ENCODE assay signal across 12 cellular contexts in the genomic region with DNA sequence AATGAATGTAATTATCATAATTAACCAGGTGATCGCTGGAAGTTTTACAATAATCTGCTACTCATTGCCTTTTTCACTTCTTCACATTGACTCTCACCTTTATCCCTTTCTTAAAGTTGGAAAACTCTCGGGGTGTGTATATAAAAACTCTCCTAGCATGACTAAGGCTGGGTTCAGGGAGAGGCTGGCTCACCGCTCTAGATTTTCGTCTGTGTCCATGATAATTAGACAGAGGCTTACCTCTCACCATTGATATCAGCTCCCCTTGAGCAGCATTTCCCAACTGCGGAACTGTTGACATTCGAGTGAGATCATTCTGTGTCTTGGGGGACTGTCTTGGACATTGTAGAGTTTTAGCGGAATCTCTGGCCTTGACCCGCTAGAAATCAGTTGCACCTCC. TPM values are rescaled to one million over a fixed set of nuclear protein-coding genes. Genes with fewer than 3 reads are reported as not detected.
DNase-seq lines count a peak whose midpoint lies in the region; ATAC-seq and TF ChIP-seq lines count a peak whose summit lies in the region.
"Had no signal": no experiment of that assay in that cellular context is flagged by ENCODE, and none has a peak within 500 bp of the region (broad histone marks: within the 10 kb centered on the region; RNA-seq: fewer than 3 reads in every experiment).

No MANE protein-coding gene starts in this region.

- H3K27me3 ChIP-seq in RWPE2 (ENCODE audit: insufficient read depth, poor library complexity, severe bottlenecking) (no peaks in the 10 kb centered on the region), dorsolateral prefrontal cortex (no peaks in the 10 kb centered on the region), neural progenitor cell (peaks cover 100% of the 10 kb centered on the region)
- no peaks in the 10 kb centered on the region for H3K27me3 ChIP-seq in CD8-positive, alpha-beta T cell (ENCODE audit: insufficient read depth, low read length)
- H3K27me3 ChIP-seq: BLaER1, MG63, SJCRH30 had no signal

- H2AFZ ChIP-seq in neural progenitor cell (replicated peaks): no peak overlapping the region

- no peak overlapping the region for H3K9ac ChIP-seq in neural progenitor cell
- H3K9ac ChIP-seq: BLaER1 had no signal

- no peak for TF ChIP-seq CTCF in RWPE2 (IDR thresholded peaks at IDR 0.05; ENCODE audit: poor library complexity, severe bottlenecking)
- TF ChIP-seq CTCF in dorsolateral prefrontal cortex (IDR thresholded peaks at IDR 0.05 in 54 of 56, conservative IDR thresholded peaks at IDR 0.05 in 2 of 56; ENCODE audit: low read depth in 1 of 56, partially characterized antibody in 56 of 56): no peak
- no peak for TF ChIP-seq CTCF in neural progenitor cell (IDR thresholded peaks at IDR 0.05)
- no peak for TF ChIP-seq CTCF in type B pancreatic cell (conservative IDR thresholded peaks at IDR 0.05)
- no peak for TF ChIP-seq CTCF in CD8-positive, alpha-beta T cell (IDR thresholded peaks at IDR 0.05)

- H3K4me3 Mint-ChIP-seq in neural progenitor cell (peak overlapping the region; percentile 70), type B pancreatic cell (no peak overlapping the region)
- no peak overlapping the region for H3K4me3 Mint-ChIP-seq in activated CD4-positive, alpha-beta T cell treated with anti-CD3 and anti-CD28 coated beads, Interleukin-2, amount 10 ng/mL, durations not matched to agents 7 days and 5 days
- no peak overlapping the region for H3K4me3 Mint-ChIP-seq in CD8-positive, alpha-beta T cell
- H3K4me3 Mint-ChIP-seq: activated CD8-positive, alpha-beta T cell treated with anti-CD3 and anti-CD28 coated beads for 36 hours had no signal

- H3K4me1 ChIP-seq in RWPE2 (ENCODE audit: insufficient read depth, poor library complexity, severe bottlenecking) (peaks cover 53% of the 10 kb centered on the region), neural progenitor cell (peaks cover 15% of the 10 kb centered on the region)
- H3K4me1 ChIP-seq in CD8-positive, alpha-beta T cell (ENCODE audit: insufficient read depth, low read length): no peaks in the 10 kb centered on the region

- H3K9me3 ChIP-seq in RWPE2 (ENCODE audit: severe bottlenecking) (no peaks in the 10 kb centered on the region), neural progenitor cell (ENCODE audit: low read depth) (no peaks in the 10 kb centered on the region)
- no peaks in the 10 kb centered on the region for H3K9me3 ChIP-seq in CD8-positive, alpha-beta T cell (ENCODE audit: low read length)
- H3K9me3 ChIP-seq: BLaER1, MG63, SJCRH30 had no signal

- H3K4me1 Mint-ChIP-seq in neural progenitor cell (peaks cover 31% of the 10 kb centered on the region), type B pancreatic cell (ENCODE audit: unreplicated experiment) (peaks cover 11% of the 10 kb centered on the region)
- H3K4me1 Mint-ChIP-seq in activated CD4-positive, alpha-beta T cell treated with anti-CD3 and anti-CD28 coated beads, Interleukin-2, amount 10 ng/mL, durations not matched to agents 7 days and 5 days: no peaks in the 10 kb centered on the region
- no peaks in the 10 kb centered on the region for H3K4me1 Mint-ChIP-seq in CD8-positive, alpha-beta T cell (ENCODE audit: low read depth)

- H3K9me3 Mint-ChIP-seq in neural progenitor cell (peaks cover 5% of the 10 kb centered on the region), type B pancreatic cell (no peaks in the 10 kb centered on the region)
- H3K9me3 Mint-ChIP-seq in activated CD4-positive, alpha-beta T cell treated with anti-CD3 and anti-CD28 coated beads, Interleukin-2, amount 10 ng/mL, durations not matched to agents 7 days and 5 days: no peaks in the 10 kb centered on the region
- H3K9me3 Mint-ChIP-seq in CD8-positive, alpha-beta T cell: no peaks in the 10 kb centered on the region
- H3K9me3 Mint-ChIP-seq: activated CD8-positive, alpha-beta T cell treated with anti-CD3 and anti-CD28 coated beads for 36 hours had no signal

- intact Hi-C loops in dorsolateral prefrontal cortex (cut with DNase I): loop anchor here (2.0 to 10.0 kb wide), 3 partner anchors 37 to 60 kb away; partner anchors contain the start of gene NFIX (in 1 of the 2)
- intact Hi-C loops in CD8-positive, alpha-beta T cell (cut with DNase I, micrococcal nuclease): loop anchor here (1.0 to 5.0 kb wide), 4 partner anchors 27 to 58 kb away; no protein-coding TSS in a partner anchor

- no peaks in the 10 kb centered on the region for H3F3A ChIP-seq in neural progenitor cell (ENCODE audit: low read depth)

- CTCF ChIA-PET in activated CD4-positive, alpha-beta T cell treated with anti-CD3 and anti-CD28 coated beads, Interleukin-2, amount 10 ng/mL, durations not matched to agents 7 days and 5 days (lab: Charles Lee): interaction anchor here (1.2 to 1.9 kb wide), 5 partner anchors 10 to 70 kb away, joined by 3 to 8 read pairs (median 6); no protein-coding TSS in a partner anchor
- CTCF ChIA-PET in CD8-positive, alpha-beta T cell (lab: Charles Lee): interaction anchor here (0.6 to 7.9 kb wide), 6 partner anchors 10 to 60 kb away, joined by 3 to 83 read pairs (median 9); no protein-coding TSS in a partner anchor

- POLR2A ChIA-PET in activated CD4-positive, alpha-beta T cell treated with anti-CD3 and anti-CD28 coated beads, Interleukin-2, amount 10 ng/mL, durations not matched to agents 7 days and 5 days (lab: Charles Lee): no interaction called here
- POLR2A ChIA-PET in CD8-positive, alpha-beta T cell (lab: Charles Lee): interaction anchor here (1.4 kb wide), 1 partner anchor 10 kb away, joined by 7 read pairs; no protein-coding TSS in a partner anchor

- H3K27ac ChIP-seq in RWPE2 (ENCODE audit: poor library complexity, severe bottlenecking) (peak overlapping the region; percentile 64), dorsolateral prefrontal cortex (peak overlapping the region; percentile 35 to 100 (median 99)), neural progenitor cell (no peak overlapping the region)
- H3K27ac ChIP-seq in CD8-positive, alpha-beta T cell (ENCODE audit: low read depth, low read length): no peak overlapping the region
- H3K27ac ChIP-seq: BLaER1, cardiac muscle cell had no signal

- H3K36me3 Mint-ChIP-seq in neural progenitor cell (no peaks in the 10 kb centered on the region), type B pancreatic cell (no peaks in the 10 kb centered on the region)
- H3K36me3 Mint-ChIP-seq in activated CD4-positive, alpha-beta T cell treated with anti-CD3 and anti-CD28 coated beads, Interleukin-2, amount 10 ng/mL, durations not matched to agents 7 days and 5 days (ENCODE audit: low read depth): no peaks in the 10 kb centered on the region
- H3K36me3 Mint-ChIP-seq in CD8-positive, alpha-beta T cell: no peaks in the 10 kb centered on the region

- H3K4me2 ChIP-seq in neural progenitor cell: no peak overlapping the region

- no peaks in the 10 kb centered on the region for H3K79me2 ChIP-seq in neural progenitor cell (ENCODE audit: low read depth)

- no peak overlapping the region for H3K27ac Mint-ChIP-seq in neural progenitor cell
- H3K27ac Mint-ChIP-seq in type B pancreatic cell: peak overlapping the region; percentile 11
- H3K27ac Mint-ChIP-seq in activated CD4-positive, alpha-beta T cell treated with anti-CD3 and anti-CD28 coated beads, Interleukin-2, amount 10 ng/mL, durations not matched to agents 7 days and 5 days: no peak overlapping the region
- H3K27ac Mint-ChIP-seq in CD8-positive, alpha-beta T cell: no peak overlapping the region
- H3K27ac Mint-ChIP-seq: activated CD8-positive, alpha-beta T cell treated with anti-CD3 and anti-CD28 coated beads for 36 hours had no signal

- H3K4me3 ChIP-seq in RWPE2 (ENCODE audit: severe bottlenecking): no peak overlapping the region
- peak overlapping the region in 45 of 59 donors; percentile 1 to 82 (median 28) for H3K4me3 ChIP-seq in dorsolateral prefrontal cortex
- no peak overlapping the region for H3K4me3 ChIP-seq in neural progenitor cell
- H3K4me3 ChIP-seq in CD8-positive, alpha-beta T cell (ENCODE audit: low read depth, low read length): no peak overlapping the region
- H3K4me3 ChIP-seq: BLaER1, cardiac muscle cell, MG63, SJCRH30 had no signal

- peaks cover 16% of the 10 kb centered on the region for H4K20me1 ChIP-seq in neural progenitor cell (ENCODE audit: low read depth)

- DNase-seq in RWPE2 (ENCODE audit: low spot score) (no peak), dorsolateral prefrontal cortex (no peak), neural progenitor cell (ENCODE audit: low spot score) (no peak), type B pancreatic cell (ENCODE audit: extremely low spot score, unreplicated experiment) (no peak), DMS153 treated with DMSO at 0.1 percent for 48 hours (lab: John Stamatoyannopoulos, UW; ENCODE audit: unreplicated experiment) (no peak)
- no peak for DNase-seq in activated CD4-positive, alpha-beta T cell treated with anti-CD3 and anti-CD28 coated beads, Interleukin-2, amount 10 ng/mL, durations not matched to agents 7 days and 5 days
- no peak for DNase-seq in CD8-positive, alpha-beta T cell

- H3K36me3 ChIP-seq in RWPE2 (ENCODE audit: low read depth) (peaks cover 7% of the 10 kb centered on the region; the same call in 1 of the 2 replicates), neural progenitor cell (no peaks in the 10 kb centered on the region)
- no peaks in the 10 kb centered on the region for H3K36me3 ChIP-seq in CD8-positive, alpha-beta T cell (ENCODE audit: insufficient read depth, low read length)
- H3K36me3 ChIP-seq: cardiac muscle cell, SJCRH30 had no signal

- H3K27me3 Mint-ChIP-seq in neural progenitor cell (ENCODE audit: insufficient read depth, low read depth): peaks cover 82% of the 10 kb centered on the region
- peaks cover 98% of the 10 kb centered on the region for H3K27me3 Mint-ChIP-seq in type B pancreatic cell
- H3K27me3 Mint-ChIP-seq in activated CD4-positive, alpha-beta T cell treated with anti-CD3 and anti-CD28 coated beads, Interleukin-2, amount 10 ng/mL, durations not matched to agents 7 days and 5 days: no peaks in the 10 kb centered on the region
- H3K27me3 Mint-ChIP-seq in CD8-positive, alpha-beta T cell (ENCODE audit: low read depth): no peaks in the 10 kb centered on the region
- H3K27me3 Mint-ChIP-seq: activated CD8-positive, alpha-beta T cell treated with anti-CD3 and anti-CD28 coated beads for 36 hours had no signal

- ATAC-seq in RWPE2 (ENCODE audit: low read depth): peak; percentile 10; the same call in 1 of the 3 replicates
- ATAC-seq in CD8-positive, alpha-beta T cell: no peak

RNA-seq across cellular contexts. Expression of gene NFIX, which starts 39.4 kb away (rescaled TPM):
- total RNA-seq in dorsolateral prefrontal cortex (100 to 1,000 TPM; 219 to 402 (median 309) TPM), neural progenitor cell (ENCODE audit: low replicate concordance) (0.06 TPM in 2 replicates), type B pancreatic cell (ENCODE audit: low replicate concordance) (4.2 and 12.4 TPM in 2 replicates)
- 1 to 10 TPM; 1.2 to 1.5 TPM for total RNA-seq in activated CD4-positive, alpha-beta T cell treated with anti-CD3 and anti-CD28 coated beads, Interleukin-2, amount 10 ng/mL, durations not matched to agents 7 days and 5 days
- total RNA-seq in CD8-positive, alpha-beta T cell: 1 to 10 TPM; 2.5 to 5.0 TPM
- total RNA-seq: cardiac muscle cell had no signal

Comparison
In these comparisons a context has a peak if more than half of its experiments do, and no peak if none do; other contexts are left out.
1. H3K27ac ChIP-seq: peak in RWPE2 (single experiment) and dorsolateral prefrontal cortex (59 of 59); none in neural progenitor cell (single experiment) and CD8-positive, alpha-beta T cell (single experiment).
2. H3K4me3 ChIP-seq: peak in dorsolateral prefrontal cortex (45 of 59); none in RWPE2 (single experiment), neural progenitor cell (single experiment) and CD8-positive, alpha-beta T cell (single experiment).
3. RNA of gene NFIX, which starts 39.4 kb away (total RNA-seq): 219 to 402 TPM in dorsolateral prefrontal cortex; 4.2 to 12.4 TPM in type B pancreatic cell, 2.5 to 5.0 TPM in CD8-positive, alpha-beta T cell, 1.2 to 1.5 TPM in activated CD4-positive, alpha-beta T cell treated with anti-CD3 and anti-CD28 coated beads, Interleukin-2, amount 10 ng/mL, durations not matched to agents 7 days and 5 days and 0.06 TPM in neural progenitor cell; every median in the first group is over 10 times any median in the second.